ENCODE assay signal across 8 cellular contexts in genomic region chr18:41767960-41768359, GRCh38.
A peak's percentile ranks its signal among the peaks of the same experiment; 100 is the strongest.
DNase-seq lines count a peak whose midpoint lies in the region; ATAC-seq and TF ChIP-seq lines count a peak whose summit lies in the region.

No MANE protein-coding gene starts in this region.

- H3K4me1 ChIP-seq in hepatocyte (ENCODE audit: insufficient read depth) = no peaks in the 10 kb centered on the region

- H3K4me3 ChIP-seq in AG09309 (ENCODE audit: control insufficient read depth, low read depth, low read length) = no peak overlapping the region
- no peak overlapping the region for H3K4me3 ChIP-seq in hepatocyte

- ATAC-seq in HG02973 (IDR thresholded peaks at IDR 0.05; ENCODE audit: unreplicated experiment) (no peak), GM19395 (IDR thresholded peaks at IDR 0.05; ENCODE audit: unreplicated experiment) (no peak)

- H4K20me1 ChIP-seq in hepatocyte (ENCODE audit: insufficient read depth, poor library complexity, severe bottlenecking) = no peaks in the 10 kb centered on the region

- no peak overlapping the region for H3K4me2 ChIP-seq in hepatocyte

- peak; percentile 37 for TF ChIP-seq CTCF in AG09309 (IDR thresholded peaks at IDR 0.05; ENCODE audit: control insufficient read depth, insufficient read depth, low read depth, low read length, missing control alignments)
- peak; percentile 46 for TF ChIP-seq CTCF in hepatocyte (IDR thresholded peaks at IDR 0.05; ENCODE audit: poor library complexity)

- H3K9me2 ChIP-seq in hepatocyte (replicated peaks; ENCODE audit: insufficient read depth) = no peaks in the 10 kb centered on the region

- H3K36me3 ChIP-seq in hepatocyte (replicated peaks; ENCODE audit: insufficient read depth, low read depth) = no peaks in the 10 kb centered on the region

- no peak overlapping the region for H2AFZ ChIP-seq in hepatocyte

- H3K79me2 ChIP-seq in hepatocyte = no peaks in the 10 kb centered on the region

- no peaks in the 10 kb centered on the region for H3K27me3 ChIP-seq in hepatocyte

- DNase-seq in AG09309 (ENCODE audit: low read depth) = peak; percentile 16
- peak; percentile 41 for DNase-seq in HCEC 1CT
- peak; percentile 2 for DNase-seq in SW480 (ENCODE audit: low spot score)
- peak; percentile 60 for DNase-seq in hepatocyte (ENCODE audit: low spot score)
- DNase-seq in activated CD4-positive, CD25-positive, alpha-beta regulatory T cell treated with anti-CD3 and anti-CD28 coated beads, Interleukin-2, amount 50 U/mL, for 72 hours = no peak
- DNase-seq in SKM-1 (lab: John Stamatoyannopoulos, UW; ENCODE audit: unreplicated experiment) = no peak

- 59% methylated on average over 4 of the region's 4 CpGs for WGBS in hepatocyte (ENCODE audit: low lambda C conversion rate, missing lambda C conversion rate)

- H3K27ac ChIP-seq in hepatocyte = no peak overlapping the region

- no peaks in the 10 kb centered on the region for H3K9me3 ChIP-seq in hepatocyte (ENCODE audit: low read depth)

Comparison
In these comparisons a context has a peak if more than half of its experiments do, and no peak if none do; other contexts are left out.
1. DNase-seq: peak in AG09309 (single experiment), HCEC 1CT (single experiment), SW480 (single experiment) and hepatocyte (single experiment); none in activated CD4-positive, CD25-positive, alpha-beta regulatory T cell treated with anti-CD3 and anti-CD28 coated beads, Interleukin-2, amount 50 U/mL, for 72 hours (single experiment) and SKM-1 (single experiment).